In genomic region chr19:51417807-51418152, GRCh38 we compare ENCODE assay signal across 11 cellular contexts. TPM values are rescaled to one million over a fixed set of nuclear protein-coding genes. Genes with fewer than 3 reads are reported as not detected.
DNase-seq lines count a peak whose midpoint lies in the region; ATAC-seq, FAIRE-seq and TF ChIP-seq lines count a peak whose summit lies in the region.
"Had no signal": no experiment of that assay in that cellular context is flagged by ENCODE, and none has a peak within 500 bp of the region (broad histone marks: within the 10 kb centered on the region; RNA-seq: fewer than 3 reads in every experiment).

No MANE protein-coding gene starts in this region.

- no peak overlapping the region for H2AFZ ChIP-seq in OCI-LY1 (ENCODE audit: low read length)

- FAIRE-seq in GM19239 (lab: Jason Lieb, UNC) (peak; percentile 31), RCC 7860 (lab: Jason Lieb, UNC) (no peak)

- H3K36me3 ChIP-seq in OCI-LY1 (ENCODE audit: insufficient read depth, low read length) (peaks cover 17% of the 10 kb centered on the region; the same call in 1 of the 2 replicates), neutrophil (peaks cover 28% of the 10 kb centered on the region), colonic mucosa (no peaks in the 10 kb centered on the region)

- H3K79me2 ChIP-seq in OCI-LY1 (ENCODE audit: insufficient read depth, low read length): no peaks in the 10 kb centered on the region

- H3K9ac ChIP-seq in OCI-LY1 (ENCODE audit: low read length) (peak overlapping the region; percentile 86), colonic mucosa (ENCODE audit: low read depth in 2 of 2, low read length in 2 of 2) (no peak overlapping the region)

- no peak for DNase-seq in GM19239 (ENCODE audit: insufficient read length, low spot score)
- no peak for DNase-seq in NCI-H226
- no peak for DNase-seq in RCC 7860 (ENCODE audit: low spot score)
- no peak for DNase-seq in colonic mucosa
- DNase-seq: DMS79 treated with DMSO at 0.1 percent for 48 hours, NCI-H510A had no signal

- no peaks in the 10 kb centered on the region for H3K9me2 ChIP-seq in OCI-LY1 (ENCODE audit: low read depth, low read length)

- H3K9me3 ChIP-seq in OCI-LY1 (ENCODE audit: low read length) (no peaks in the 10 kb centered on the region), neutrophil (no peaks in the 10 kb centered on the region), colonic mucosa (no peaks in the 10 kb centered on the region)

- H3K27ac ChIP-seq in OCI-LY1 (ENCODE audit: low read depth, low read length, poor library complexity, severe bottlenecking) (peak overlapping the region; percentile 76), neutrophil (peak overlapping the region; percentile 98), colonic mucosa (no peak overlapping the region)

- H3F3A ChIP-seq in OCI-LY1 (ENCODE audit: insufficient read depth, low read length): no peaks in the 10 kb centered on the region

- peak; percentile 14 for ATAC-seq in HG02623 (IDR thresholded peaks at IDR 0.05; ENCODE audit: unreplicated experiment)

- H3K4me3 ChIP-seq in OCI-LY1 (ENCODE audit: low read depth, low read length, poor library complexity, severe bottlenecking) (peak overlapping the region; percentile 84), neutrophil (ENCODE audit: low read depth in 1 of 2, low read length in 1 of 2) (peak overlapping the region; percentile 62 to 64), colonic mucosa (no peak overlapping the region)

- H3K4me1 ChIP-seq in OCI-LY1 (ENCODE audit: insufficient read depth, low read length, severe bottlenecking) (peaks cover 23% of the 10 kb centered on the region), neutrophil (ENCODE audit: control insufficient read depth in 1 of 2, insufficient read depth in 1 of 2, low read depth in 1 of 2, low read length in 1 of 2) (peaks cover 43 to 45% of the 10 kb centered on the region in 2 experiments), colonic mucosa (no peaks in the 10 kb centered on the region)

- no peak for TF ChIP-seq CTCF in OCI-LY1 (IDR thresholded peaks at IDR 0.05; ENCODE audit: low read length)
- TF ChIP-seq CTCF in neutrophil (IDR thresholded peaks at IDR 0.05): no peak
- no peak for TF ChIP-seq CTCF in colonic mucosa (IDR thresholded peaks at IDR 0.05)

- H4K20me1 ChIP-seq in OCI-LY1 (ENCODE audit: insufficient read depth, low read length): no peaks in the 10 kb centered on the region

- intact Hi-C loops in colonic mucosa (cut with DNase I): no loop called here

- H3K27me3 ChIP-seq in OCI-LY1 (ENCODE audit: insufficient read depth, low read length) (no peaks in the 10 kb centered on the region), neutrophil (peaks cover 11% of the 10 kb centered on the region), colonic mucosa (no peaks in the 10 kb centered on the region)

- peak overlapping the region; percentile 93 for H3K4me2 ChIP-seq in OCI-LY1 (ENCODE audit: low read length)

RNA-seq across cellular contexts. Expression of gene SIGLEC10, which starts 0.3 kb away (rescaled TPM):
- 1 to 10 TPM; 1.4 to 2.7 TPM for total RNA-seq in colonic mucosa
- total RNA-seq: myocyte, SK-MEL-5 had no signal

RNA-seq across cellular contexts. Expression of gene C19orf84, which starts 27.4 kb away (rescaled TPM):
- total RNA-seq in colonic mucosa: under 1 TPM in 1 of 2 donors, not detected in 1; 0.22 TPM
- total RNA-seq: myocyte, SK-MEL-5 had no signal

RNA-seq across cellular contexts. Expression of gene LIM2, which starts 30.0 kb away (rescaled TPM):
- not detected for total RNA-seq in colonic mucosa
- total RNA-seq: myocyte, SK-MEL-5 had no signal

RNA-seq across cellular contexts. Expression of gene SIGLEC8, which starts 40.5 kb away (rescaled TPM):
- under 1 TPM; 0.32 to 0.94 TPM for total RNA-seq in colonic mucosa
- total RNA-seq: myocyte, SK-MEL-5 had no signal

RNA-seq across cellular contexts. Expression of gene NKG7, which starts 45.3 kb away (rescaled TPM):
- total RNA-seq in colonic mucosa: 1 to 10 TPM; 2.3 to 2.7 TPM
- total RNA-seq: myocyte, SK-MEL-5 had no signal
